Comparison of ENCODE assay signal across 1 cellular context in the genomic region with DNA sequence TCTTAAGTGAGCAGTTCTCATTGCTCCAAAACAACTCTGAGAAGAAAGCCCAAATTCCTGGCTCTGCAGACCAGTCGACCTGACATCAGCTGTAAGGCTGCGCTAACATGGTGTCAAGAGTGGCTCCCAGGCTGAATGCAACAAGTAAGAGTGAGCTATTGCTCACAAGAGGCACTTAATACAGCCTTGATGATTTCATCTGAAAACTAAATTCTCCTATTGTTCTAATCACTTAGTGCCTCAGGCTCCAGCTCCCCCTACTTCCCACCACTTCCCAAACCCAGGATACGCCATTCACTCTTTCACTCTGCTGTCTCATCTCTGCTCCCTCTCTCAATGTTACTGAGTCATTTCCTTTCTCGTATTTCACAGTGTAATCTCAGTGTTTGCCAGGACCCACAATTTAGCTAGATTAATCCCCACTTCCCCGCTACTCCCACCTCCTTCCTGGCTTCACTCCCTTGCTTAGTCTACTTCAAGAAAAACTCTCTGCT.
TF ChIP-seq lines count a peak whose summit lies in the region.

No MANE protein-coding gene starts in this region.

TF ChIP-seq in K562, 482 proteins besides CTCF, POLR2A, EP300 and RAD21 (continued from another document and continues in another):
- 0 out of 4 replicates have a peak, but pooled peaks of 1 of the 2 experiments have one; percentile 34 for TF ChIP-seq MAZ (CRISPR knock-in tag; conservative IDR thresholded peaks at IDR 0.05 in 1 of 2, IDR thresholded peaks at IDR 0.05 in 1 of 2)
- TF ChIP-seq RFX7 (CRISPR knock-in tag; IDR thresholded peaks at IDR 0.05) = no peak
- TF ChIP-seq, protein P1, sequence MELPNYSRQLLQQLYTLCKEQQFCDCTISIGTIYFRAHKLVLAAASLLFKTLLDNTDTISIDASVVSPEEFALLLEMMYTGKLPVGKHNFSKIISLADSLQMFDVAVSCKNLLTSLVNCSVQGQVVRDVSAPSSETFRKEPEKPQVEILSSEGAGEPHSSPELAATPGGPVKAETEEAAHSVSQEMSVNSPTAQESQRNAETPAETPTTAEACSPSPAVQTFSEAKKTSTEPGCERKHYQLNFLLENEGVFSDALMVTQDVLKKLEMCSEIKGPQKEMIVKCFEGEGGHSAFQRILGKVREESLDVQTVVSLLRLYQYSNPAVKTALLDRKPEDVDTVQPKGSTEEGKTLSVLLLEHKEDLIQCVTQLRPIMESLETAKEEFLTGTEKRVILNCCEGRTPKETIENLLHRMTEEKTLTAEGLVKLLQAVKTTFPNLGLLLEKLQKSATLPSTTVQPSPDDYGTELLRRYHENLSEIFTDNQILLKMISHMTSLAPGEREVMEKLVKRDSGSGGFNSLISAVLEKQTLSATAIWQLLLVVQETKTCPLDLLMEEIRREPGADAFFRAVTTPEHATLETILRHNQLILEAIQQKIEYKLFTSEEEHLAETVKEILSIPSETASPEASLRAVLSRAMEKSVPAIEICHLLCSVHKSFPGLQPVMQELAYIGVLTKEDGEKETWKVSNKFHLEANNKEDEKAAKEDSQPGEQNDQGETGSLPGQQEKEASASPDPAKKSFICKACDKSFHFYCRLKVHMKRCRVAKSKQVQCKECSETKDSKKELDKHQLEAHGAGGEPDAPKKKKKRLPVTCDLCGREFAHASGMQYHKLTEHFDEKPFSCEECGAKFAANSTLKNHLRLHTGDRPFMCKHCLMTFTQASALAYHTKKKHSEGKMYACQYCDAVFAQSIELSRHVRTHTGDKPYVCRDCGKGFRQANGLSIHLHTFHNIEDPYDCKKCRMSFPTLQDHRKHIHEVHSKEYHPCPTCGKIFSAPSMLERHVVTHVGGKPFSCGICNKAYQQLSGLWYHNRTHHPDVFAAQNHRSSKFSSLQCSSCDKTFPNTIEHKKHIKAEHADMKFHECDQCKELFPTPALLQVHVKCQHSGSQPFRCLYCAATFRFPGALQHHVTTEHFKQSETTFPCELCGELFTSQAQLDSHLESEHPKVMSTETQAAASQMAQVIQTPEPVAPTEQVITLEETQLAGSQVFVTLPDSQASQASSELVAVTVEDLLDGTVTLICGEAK (IDR thresholded peaks at IDR 0.05) = no peak
- TF ChIP-seq, protein P1 (CRISPR knock-in tag; IDR thresholded peaks at IDR 0.05) = no peak
- no peak for TF ChIP-seq RBM39 (optimal IDR thresholded peaks at IDR 0.05; ENCODE audit: low read depth, low read length)
- TF ChIP-seq, protein P2, sequence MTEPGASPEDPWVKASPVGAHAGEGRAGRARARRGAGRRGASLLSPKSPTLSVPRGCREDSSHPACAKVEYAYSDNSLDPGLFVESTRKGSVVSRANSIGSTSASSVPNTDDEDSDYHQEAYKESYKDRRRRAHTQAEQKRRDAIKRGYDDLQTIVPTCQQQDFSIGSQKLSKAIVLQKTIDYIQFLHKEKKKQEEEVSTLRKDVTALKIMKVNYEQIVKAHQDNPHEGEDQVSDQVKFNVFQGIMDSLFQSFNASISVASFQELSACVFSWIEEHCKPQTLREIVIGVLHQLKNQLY (CRISPR knock-in tag; conservative IDR thresholded peaks at IDR 0.05) = no peak
- TF ChIP-seq RCOR1 (IDR thresholded peaks at IDR 0.05; ENCODE audit: borderline replicate concordance in 1 of 2, low read depth in 2 of 2, low read length in 2 of 2) = peak in 1 of 2 experiments; percentile 73; a peak in 1 of 4 replicates
- peak; percentile 64; the same call in 1 of the 2 replicates for TF ChIP-seq ZNF584 (CRISPR knock-in tag; IDR thresholded peaks at IDR 0.05; ENCODE audit: low read depth)
- TF ChIP-seq CHCHD3 (CRISPR knock-in tag; IDR thresholded peaks at IDR 0.05) = no peak
- no peak for TF ChIP-seq STAT5B (CRISPR knock-in tag; IDR thresholded peaks at IDR 0.05)
- no peak for TF ChIP-seq CBX2 (IDR thresholded peaks at IDR 0.05; ENCODE audit: insufficient read depth, low read length, poor library complexity, severe bottlenecking)
- TF ChIP-seq, protein P3, sequence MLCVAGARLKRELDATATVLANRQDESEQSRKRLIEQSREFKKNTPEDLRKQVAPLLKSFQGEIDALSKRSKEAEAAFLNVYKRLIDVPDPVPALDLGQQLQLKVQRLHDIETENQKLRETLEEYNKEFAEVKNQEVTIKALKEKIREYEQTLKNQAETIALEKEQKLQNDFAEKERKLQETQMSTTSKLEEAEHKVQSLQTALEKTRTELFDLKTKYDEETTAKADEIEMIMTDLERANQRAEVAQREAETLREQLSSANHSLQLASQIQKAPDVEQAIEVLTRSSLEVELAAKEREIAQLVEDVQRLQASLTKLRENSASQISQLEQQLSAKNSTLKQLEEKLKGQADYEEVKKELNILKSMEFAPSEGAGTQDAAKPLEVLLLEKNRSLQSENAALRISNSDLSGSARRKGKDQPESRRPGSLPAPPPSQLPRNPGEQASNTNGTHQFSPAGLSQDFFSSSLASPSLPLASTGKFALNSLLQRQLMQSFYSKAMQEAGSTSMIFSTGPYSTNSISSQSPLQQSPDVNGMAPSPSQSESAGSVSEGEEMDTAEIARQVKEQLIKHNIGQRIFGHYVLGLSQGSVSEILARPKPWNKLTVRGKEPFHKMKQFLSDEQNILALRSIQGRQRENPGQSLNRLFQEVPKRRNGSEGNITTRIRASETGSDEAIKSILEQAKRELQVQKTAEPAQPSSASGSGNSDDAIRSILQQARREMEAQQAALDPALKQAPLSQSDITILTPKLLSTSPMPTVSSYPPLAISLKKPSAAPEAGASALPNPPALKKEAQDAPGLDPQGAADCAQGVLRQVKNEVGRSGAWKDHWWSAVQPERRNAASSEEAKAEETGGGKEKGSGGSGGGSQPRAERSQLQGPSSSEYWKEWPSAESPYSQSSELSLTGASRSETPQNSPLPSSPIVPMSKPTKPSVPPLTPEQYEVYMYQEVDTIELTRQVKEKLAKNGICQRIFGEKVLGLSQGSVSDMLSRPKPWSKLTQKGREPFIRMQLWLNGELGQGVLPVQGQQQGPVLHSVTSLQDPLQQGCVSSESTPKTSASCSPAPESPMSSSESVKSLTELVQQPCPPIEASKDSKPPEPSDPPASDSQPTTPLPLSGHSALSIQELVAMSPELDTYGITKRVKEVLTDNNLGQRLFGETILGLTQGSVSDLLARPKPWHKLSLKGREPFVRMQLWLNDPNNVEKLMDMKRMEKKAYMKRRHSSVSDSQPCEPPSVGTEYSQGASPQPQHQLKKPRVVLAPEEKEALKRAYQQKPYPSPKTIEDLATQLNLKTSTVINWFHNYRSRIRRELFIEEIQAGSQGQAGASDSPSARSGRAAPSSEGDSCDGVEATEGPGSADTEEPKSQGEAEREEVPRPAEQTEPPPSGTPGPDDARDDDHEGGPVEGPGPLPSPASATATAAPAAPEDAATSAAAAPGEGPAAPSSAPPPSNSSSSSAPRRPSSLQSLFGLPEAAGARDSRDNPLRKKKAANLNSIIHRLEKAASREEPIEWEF (CRISPR knock-in tag; IDR thresholded peaks at IDR 0.05) = no peak
- TF ChIP-seq U2AF2 (optimal IDR thresholded peaks at IDR 0.05; ENCODE audit: low read depth, low read length) = no peak
- TF ChIP-seq, protein P4, sequence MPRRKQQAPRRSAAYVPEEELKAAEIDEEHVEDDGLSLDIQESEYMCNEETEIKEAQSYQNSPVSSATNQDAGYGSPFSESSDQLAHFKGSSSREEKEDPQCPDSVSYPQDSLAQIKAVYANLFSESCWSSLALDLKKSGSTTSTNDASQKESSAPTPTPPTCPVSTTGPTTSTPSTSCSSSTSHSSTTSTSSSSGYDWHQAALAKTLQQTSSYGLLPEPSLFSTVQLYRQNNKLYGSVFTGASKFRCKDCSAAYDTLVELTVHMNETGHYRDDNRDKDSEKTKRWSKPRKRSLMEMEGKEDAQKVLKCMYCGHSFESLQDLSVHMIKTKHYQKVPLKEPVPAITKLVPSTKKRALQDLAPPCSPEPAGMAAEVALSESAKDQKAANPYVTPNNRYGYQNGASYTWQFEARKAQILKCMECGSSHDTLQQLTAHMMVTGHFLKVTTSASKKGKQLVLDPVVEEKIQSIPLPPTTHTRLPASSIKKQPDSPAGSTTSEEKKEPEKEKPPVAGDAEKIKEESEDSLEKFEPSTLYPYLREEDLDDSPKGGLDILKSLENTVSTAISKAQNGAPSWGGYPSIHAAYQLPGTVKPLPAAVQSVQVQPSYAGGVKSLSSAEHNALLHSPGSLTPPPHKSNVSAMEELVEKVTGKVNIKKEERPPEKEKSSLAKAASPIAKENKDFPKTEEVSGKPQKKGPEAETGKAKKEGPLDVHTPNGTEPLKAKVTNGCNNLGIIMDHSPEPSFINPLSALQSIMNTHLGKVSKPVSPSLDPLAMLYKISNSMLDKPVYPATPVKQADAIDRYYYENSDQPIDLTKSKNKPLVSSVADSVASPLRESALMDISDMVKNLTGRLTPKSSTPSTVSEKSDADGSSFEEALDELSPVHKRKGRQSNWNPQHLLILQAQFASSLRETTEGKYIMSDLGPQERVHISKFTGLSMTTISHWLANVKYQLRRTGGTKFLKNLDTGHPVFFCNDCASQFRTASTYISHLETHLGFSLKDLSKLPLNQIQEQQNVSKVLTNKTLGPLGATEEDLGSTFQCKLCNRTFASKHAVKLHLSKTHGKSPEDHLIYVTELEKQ (CRISPR knock-in tag; IDR thresholded peaks at IDR 0.05) = no peak
- TF ChIP-seq, protein P5, sequence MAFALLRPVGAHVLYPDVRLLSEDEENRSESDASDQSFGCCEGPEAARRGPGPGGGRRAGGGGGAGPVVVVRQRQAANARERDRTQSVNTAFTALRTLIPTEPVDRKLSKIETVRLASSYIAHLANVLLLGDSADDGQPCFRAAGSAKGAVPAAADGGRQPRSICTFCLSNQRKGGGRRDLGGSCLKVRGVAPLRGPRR (CRISPR knock-in tag; IDR thresholded peaks at IDR 0.05) = no peak
- TF ChIP-seq, protein P6, sequence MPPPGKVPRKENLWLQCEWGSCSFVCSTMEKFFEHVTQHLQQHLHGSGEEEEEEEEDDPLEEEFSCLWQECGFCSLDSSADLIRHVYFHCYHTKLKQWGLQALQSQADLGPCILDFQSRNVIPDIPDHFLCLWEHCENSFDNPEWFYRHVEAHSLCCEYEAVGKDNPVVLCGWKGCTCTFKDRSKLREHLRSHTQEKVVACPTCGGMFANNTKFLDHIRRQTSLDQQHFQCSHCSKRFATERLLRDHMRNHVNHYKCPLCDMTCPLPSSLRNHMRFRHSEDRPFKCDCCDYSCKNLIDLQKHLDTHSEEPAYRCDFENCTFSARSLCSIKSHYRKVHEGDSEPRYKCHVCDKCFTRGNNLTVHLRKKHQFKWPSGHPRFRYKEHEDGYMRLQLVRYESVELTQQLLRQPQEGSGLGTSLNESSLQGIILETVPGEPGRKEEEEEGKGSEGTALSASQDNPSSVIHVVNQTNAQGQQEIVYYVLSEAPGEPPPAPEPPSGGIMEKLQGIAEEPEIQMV (tag; conservative IDR thresholded peaks at IDR 0.05; ENCODE audit: low read depth) = no peak
- TF ChIP-seq EZH2 (IDR thresholded peaks at IDR 0.05; ENCODE audit: borderline replicate concordance, low read depth, low read length) = no peak
- TF ChIP-seq SAFB2 (IDR thresholded peaks at IDR 0.05; ENCODE audit: borderline replicate concordance, low read depth, low read length, severe bottlenecking) = no peak
- TF ChIP-seq NFXL1 (CRISPR knock-in tag; IDR thresholded peaks at IDR 0.05) = no peak
- TF ChIP-seq BRCA1 (IDR thresholded peaks at IDR 0.05) = no peak
- no peak for TF ChIP-seq BRCA1 (CRISPR knock-in tag; IDR thresholded peaks at IDR 0.05)
- no peak for TF ChIP-seq ZNF445 (CRISPR knock-in tag; IDR thresholded peaks at IDR 0.05; ENCODE audit: low read depth)
- no peak for TF ChIP-seq ZNF121 (CRISPR knock-in tag; conservative IDR thresholded peaks at IDR 0.05)
- no peak for TF ChIP-seq ZNF583 (CRISPR knock-in tag; IDR thresholded peaks at IDR 0.05)
- no peak for TF ChIP-seq HDAC3 (IDR thresholded peaks at IDR 0.05; ENCODE audit: borderline replicate concordance, partially characterized antibody)
- TF ChIP-seq SMARCC2 (IDR thresholded peaks at IDR 0.05; ENCODE audit: low read depth) = peak; percentile 76
- TF ChIP-seq TFAM (CRISPR knock-in tag; conservative IDR thresholded peaks at IDR 0.05) = no peak
- no peak for TF ChIP-seq CC2D1A (IDR thresholded peaks at IDR 0.05)
- no peak for TF ChIP-seq POU5F1 (IDR thresholded peaks at IDR 0.05; ENCODE audit: borderline replicate concordance, low read depth, low read length, partially characterized antibody)
- no peak for TF ChIP-seq NR2C1 (IDR thresholded peaks at IDR 0.05)
- TF ChIP-seq NR2C1 (tag; IDR thresholded peaks at IDR 0.05) = 0 out of 2 replicates have a peak, but pooled peaks have one; percentile 17
- TF ChIP-seq ZNF175 (CRISPR knock-in tag; IDR thresholded peaks at IDR 0.05; ENCODE audit: low read depth) = peak; percentile 86
- TF ChIP-seq ZC3H8 (IDR thresholded peaks at IDR 0.05) = no peak
- no peak for TF ChIP-seq POLR2AphosphoS2 (IDR thresholded peaks at IDR 0.05; ENCODE audit: low read length)
- no peak for TF ChIP-seq KHSRP (IDR thresholded peaks at IDR 0.05)
- no peak for TF ChIP-seq MYBL2 (IDR thresholded peaks at IDR 0.05; ENCODE audit: low read depth)
- TF ChIP-seq MYBL2 (CRISPR knock-in tag; IDR thresholded peaks at IDR 0.05; ENCODE audit: borderline replicate concordance) = no peak
- TF ChIP-seq CREBBP (IDR thresholded peaks at IDR 0.05; ENCODE audit: low read depth, low read length) = no peak
- no peak for TF ChIP-seq ZNF507 (tag; conservative IDR thresholded peaks at IDR 0.05)
- TF ChIP-seq HOXB6 (CRISPR knock-in tag; IDR thresholded peaks at IDR 0.05; ENCODE audit: borderline replicate concordance) = no peak
- TF ChIP-seq ILF3 (IDR thresholded peaks at IDR 0.05; ENCODE audit: borderline replicate concordance) = no peak
- TF ChIP-seq WHSC1 (IDR thresholded peaks at IDR 0.05; ENCODE audit: low read length) = no peak
- TF ChIP-seq PURB (CRISPR knock-in tag; IDR thresholded peaks at IDR 0.05; ENCODE audit: low read depth) = no peak
